Comparison of ENCODE assay signal across 26 cellular contexts in the genomic region with DNA sequence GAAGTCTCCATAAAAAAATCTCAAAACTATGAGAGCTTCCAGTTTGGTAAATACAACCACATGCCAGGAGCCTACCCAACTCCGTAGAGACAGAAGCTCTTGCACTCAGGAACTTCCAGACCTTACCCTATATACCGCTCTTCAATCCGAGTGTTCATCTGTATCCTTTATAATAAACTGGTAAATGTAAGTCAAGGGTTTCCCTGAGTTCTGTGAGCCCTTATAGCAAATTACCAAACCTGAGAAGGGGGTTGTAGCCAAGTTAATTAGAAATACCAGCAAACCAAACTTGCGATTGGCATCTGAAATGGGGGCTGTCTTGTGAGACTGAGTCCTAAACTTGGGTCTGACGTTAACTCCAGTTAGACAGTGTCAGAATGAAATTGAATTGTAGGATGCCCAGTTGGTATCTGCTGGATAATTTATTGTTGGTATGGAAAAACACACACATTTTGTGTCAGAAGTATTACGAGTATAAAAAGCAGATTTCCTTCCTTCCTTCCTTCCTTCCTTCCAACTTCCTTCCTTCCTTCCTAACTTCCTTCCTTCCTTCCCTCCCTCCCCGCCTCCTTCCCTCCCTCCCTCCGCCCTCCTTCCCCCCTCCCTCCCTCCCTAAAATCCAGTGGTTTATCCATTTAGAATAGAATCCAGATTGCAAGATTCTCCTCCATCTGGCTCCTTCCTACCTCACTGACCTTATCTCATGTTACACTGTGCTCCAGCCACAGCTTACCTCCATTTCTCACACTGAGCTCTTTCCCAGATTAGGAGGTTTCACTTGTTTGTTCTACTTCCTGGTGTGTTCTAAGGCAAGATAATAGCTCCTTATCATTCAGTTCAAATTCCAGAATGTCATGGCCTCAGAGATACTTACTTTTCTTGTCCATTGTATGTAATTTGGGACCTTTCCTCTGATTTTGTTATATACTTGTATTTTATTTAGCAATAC.
A peak's percentile ranks its signal among the peaks of the same experiment; 100 is the strongest.
DNase-seq lines count a peak whose midpoint lies in the region; ATAC-seq and TF ChIP-seq lines count a peak whose summit lies in the region.
"Had no signal": no experiment of that assay in that cellular context is flagged by ENCODE, and none has a peak within 500 bp of the region (broad histone marks: within the 10 kb centered on the region; RNA-seq: fewer than 3 reads in every experiment).

No MANE protein-coding gene starts in this region.

- no peak overlapping the region for H3K4me3 Mint-ChIP-seq in WTC11
- no peak overlapping the region for H3K4me3 Mint-ChIP-seq in CD4-positive, alpha-beta T cell
- H3K4me3 Mint-ChIP-seq: activated CD4-positive, alpha-beta T cell treated with anti-CD3 and anti-CD28 coated beads, Interleukin-2, amount 10 ng/mL, durations not matched to agents 7 days and 5 days; activated T-helper 1 cell treated with anti-CD3 and anti-CD28 coated beads, Interleukin-12 subunit alpha, Interleukin-12 subunit beta, Interleukin-2, Interleukin-4 antibody, amounts not matched to agents 30 ng/mL and 10 ng/mL and 1 ng/mL, durations not matched to agents 14 hours and 24 hours and 36 hours; effector memory CD8-positive, alpha-beta T cell; natural killer cell treated with Interleukin-12 subunit alpha and Interleukin-12 subunit beta and Interleukin-15 and Interleukin-18, amount 100 ng/mL, for 72 hours; T-cell had no signal

- no peak overlapping the region for H3K4me3 ChIP-seq in A673 (ENCODE audit: low read depth, low read length, poor library complexity, severe bottlenecking)
- peak overlapping the region; percentile 32 for H3K4me3 ChIP-seq in Loucy (ENCODE audit: low read length, poor library complexity, severe bottlenecking)
- no peak overlapping the region for H3K4me3 ChIP-seq in upper lobe of left lung
- H3K4me3 ChIP-seq: A549, esophagus squamous epithelium, ovary, right atrium auricular region, transverse colon had no signal

- CTCF ChIA-PET in A673 (lab: Charles Lee) = interaction anchor here (0.6 to 1.1 kb wide), 2 partner anchors 163 to 175 kb away, joined by 3 to 4 read pairs; no protein-coding TSS in a partner anchor
- CTCF ChIA-PET in WTC11 (lab: Charles Lee) = interaction anchor here (1.1 to 1.8 kb wide), 3 partner anchors 21 to 148 kb away, joined by 3 to 5 read pairs (median 4); no protein-coding TSS in a partner anchor
- CTCF ChIA-PET in CD4-positive, alpha-beta T cell (lab: Charles Lee) = no interaction called here

- no peak for TF ChIP-seq CTCF in A673 (conservative IDR thresholded peaks at IDR 0.05; ENCODE audit: low read depth, low read length)
- TF ChIP-seq CTCF in Loucy (conservative IDR thresholded peaks at IDR 0.05; ENCODE audit: low read length) = no peak
- no peak for TF ChIP-seq CTCF in WTC11 (IDR thresholded peaks at IDR 0.05)
- TF ChIP-seq CTCF in upper lobe of left lung (IDR thresholded peaks at IDR 0.05) = no peak
- TF ChIP-seq CTCF in CD4-positive, alpha-beta T cell (IDR thresholded peaks at IDR 0.05) = no peak

- peaks cover 8% of the 10 kb centered on the region for H3K4me1 Mint-ChIP-seq in WTC11
- H3K4me1 Mint-ChIP-seq in CD4-positive, alpha-beta T cell (ENCODE audit: low read depth) = peaks cover 38% of the 10 kb centered on the region

- no TSS peak for BruUV-seq in A673 (replicated peaks; lab: Mats Ljungman, UMichigan)

- peak; percentile 38; the same call in 1 of the 2 replicates for ATAC-seq in WTC11
- no peak for ATAC-seq in upper lobe of left lung (ENCODE audit: low FRiP score in 2 of 2)
- ATAC-seq in CD4-positive, alpha-beta T cell (ENCODE audit: poor library complexity) = no peak
- ATAC-seq: A549; activated naive CD4-positive, alpha-beta T cell treated with anti-CD3 and anti-CD28 coated beads, Interleukin-2, amount 50 U/mL, for 72 hours; effector memory CD8-positive, alpha-beta T cell; natural killer cell treated with Interleukin-12 subunit alpha and Interleukin-12 subunit beta and Interleukin-15 and Interleukin-18, amount 100 ng/mL, for 72 hours; Panc1; T-cell had no signal

- intact Hi-C loops in A673 (cut with micrococcal nuclease; ENCODE audit: unreplicated experiment) = loop anchor here (1.0 to 10.0 kb wide), 6 partner anchors 23 to 1509 kb away; partner anchors contain the start of gene UGT3A2
- intact Hi-C loops in CD4-positive, alpha-beta T cell (cut with DNase I, micrococcal nuclease) = no loop called here

- H3K4me1 ChIP-seq in A673 (ENCODE audit: insufficient read depth, low read length, poor library complexity, severe bottlenecking) (peaks cover 86% of the 10 kb centered on the region), Loucy (ENCODE audit: insufficient read depth, low read length, poor library complexity, severe bottlenecking) (peaks cover 33% of the 10 kb centered on the region), upper lobe of left lung (no peaks in the 10 kb centered on the region)
- H3K4me1 ChIP-seq: A549, BE2C, esophagus squamous epithelium, right atrium auricular region had no signal

- 80 to 88% methylated on average over 8 of the region's 8 CpGs for WGBS in upper lobe of left lung, 2 donors

- no peak for TF ChIP-seq EP300 in upper lobe of left lung (IDR thresholded peaks at IDR 0.05)

- no peaks in the 10 kb centered on the region for H3K27me3 Mint-ChIP-seq in WTC11 (ENCODE audit: low read depth)
- H3K27me3 Mint-ChIP-seq in CD4-positive, alpha-beta T cell = no peaks in the 10 kb centered on the region
- H3K27me3 Mint-ChIP-seq: activated CD4-positive, alpha-beta T cell treated with anti-CD3 and anti-CD28 coated beads, Interleukin-2, amount 10 ng/mL, durations not matched to agents 7 days and 5 days; effector memory CD8-positive, alpha-beta T cell; natural killer cell treated with Interleukin-12 subunit alpha and Interleukin-12 subunit beta and Interleukin-15 and Interleukin-18, amount 100 ng/mL, for 72 hours; T-cell had no signal

- H3K36me3 ChIP-seq in A673 (ENCODE audit: insufficient read depth, low read length, poor library complexity, severe bottlenecking) = no peaks in the 10 kb centered on the region
- no peaks in the 10 kb centered on the region for H3K36me3 ChIP-seq in Loucy (ENCODE audit: insufficient read depth, low read length)
- no peaks in the 10 kb centered on the region for H3K36me3 ChIP-seq in upper lobe of left lung
- H3K36me3 ChIP-seq: BE2C, esophagus squamous epithelium, ovary, right atrium auricular region, transverse colon had no signal

- H3K9me2 ChIP-seq in Loucy (replicated peaks; ENCODE audit: low read depth, low read length) = no peaks in the 10 kb centered on the region

- H3F3A ChIP-seq in Loucy (ENCODE audit: low read depth) = no peaks in the 10 kb centered on the region

- H3K9me3 ChIP-seq in A673 (ENCODE audit: low read depth, low read length, poor library complexity, severe bottlenecking) (no peaks in the 10 kb centered on the region), Loucy (ENCODE audit: insufficient read depth, low read depth, low read length) (no peaks in the 10 kb centered on the region), upper lobe of left lung (no peaks in the 10 kb centered on the region)
- no peaks in the 10 kb centered on the region for H3K9me3 ChIP-seq in CD4-positive, alpha-beta T cell (ENCODE audit: control insufficient read depth, low read length)
- H3K9me3 ChIP-seq: A549, BE2C, esophagus squamous epithelium, ovary, right atrium auricular region, transverse colon had no signal

- peaks cover 5% of the 10 kb centered on the region; the same call in 1 of the 2 replicates for H3K9me3 Mint-ChIP-seq in WTC11
- no peaks in the 10 kb centered on the region for H3K9me3 Mint-ChIP-seq in CD4-positive, alpha-beta T cell
- H3K9me3 Mint-ChIP-seq: activated T-helper 1 cell treated with anti-CD3 and anti-CD28 coated beads, Interleukin-12 subunit alpha, Interleukin-12 subunit beta, Interleukin-2, Interleukin-4 antibody, amounts not matched to agents 30 ng/mL and 10 ng/mL and 1 ng/mL, durations not matched to agents 14 hours and 24 hours and 36 hours; effector memory CD8-positive, alpha-beta T cell; natural killer cell treated with Interleukin-12 subunit alpha and Interleukin-12 subunit beta and Interleukin-15 and Interleukin-18, amount 100 ng/mL, for 72 hours had no signal

- no peak overlapping the region for H3K9ac ChIP-seq in Loucy (ENCODE audit: low read depth, low read length, poor library complexity, severe bottlenecking)

- no peaks in the 10 kb centered on the region for H4K20me1 ChIP-seq in Loucy (ENCODE audit: insufficient read depth, low read length, poor library complexity, severe bottlenecking)

- DNase-seq in A673 (ENCODE audit: low spot score) (peak; percentile 95), WTC11 (ENCODE audit: low spot score) (no peak), iPS-NIHi11 (ENCODE audit: low spot score) (peak; percentile 15), upper lobe of left lung (no peak)
- DNase-seq in CD4-positive, alpha-beta T cell = no peak
- no peak for DNase-seq in activated CD4-positive, alpha-beta T cell treated with anti-CD3 and anti-CD28 coated beads, Interleukin-2, amount 50 U/mL, for 1 hour
- DNase-seq in stimulated activated CD4-positive, alpha-beta T cell treated with anti-CD3 and anti-CD28 coated beads, Interleukin-2, amount 100 ng/mL, for 48 hours = no peak
- DNase-seq: activated CD4-positive, alpha-beta T cell treated with anti-CD3 and anti-CD28 coated beads, Interleukin-2, amount 10 ng/mL, durations not matched to agents 7 days and 5 days; BE2C; effector memory CD8-positive, alpha-beta T cell; EL; esophagus squamous epithelium; H7; midbrain; NCI-H187; ovary; stimulated activated CD4-positive, alpha-beta T cell treated with anti-CD3 and anti-CD28 coated beads, Interleukin-12 subunit alpha, Interleukin-12 subunit beta, amount 100 ng/mL, for 4 hours; T-cell; transverse colon had no signal

- no peak overlapping the region for H2AFZ ChIP-seq in Loucy (ENCODE audit: low read length)

- no peaks in the 10 kb centered on the region for H3K36me3 Mint-ChIP-seq in WTC11
- peaks cover 34% of the 10 kb centered on the region for H3K36me3 Mint-ChIP-seq in CD4-positive, alpha-beta T cell (ENCODE audit: low read depth)

- no peaks in the 10 kb centered on the region for H3K27me3 ChIP-seq in A673 (replicated peaks; ENCODE audit: insufficient read depth, low read depth, low read length, poor library complexity)
- H3K27me3 ChIP-seq in Loucy (ENCODE audit: insufficient read depth, low read length, poor library complexity, severe bottlenecking) = no peaks in the 10 kb centered on the region
- no peaks in the 10 kb centered on the region for H3K27me3 ChIP-seq in upper lobe of left lung
- H3K27me3 ChIP-seq in CD4-positive, alpha-beta T cell (ENCODE audit: control insufficient read depth, insufficient read depth, low read length) = no peaks in the 10 kb centered on the region
- H3K27me3 ChIP-seq: BE2C, esophagus squamous epithelium, ovary, right atrium auricular region, transverse colon had no signal

- H3K79me2 ChIP-seq in Loucy (ENCODE audit: insufficient read depth, low read length) = no peaks in the 10 kb centered on the region

- no peak for TF ChIP-seq POLR2A in upper lobe of left lung (IDR thresholded peaks at IDR 0.05)

- H3K4me2 ChIP-seq in Loucy (ENCODE audit: low read depth, low read length, poor library complexity, severe bottlenecking) = peak overlapping the region; percentile 46
- H3K4me2 ChIP-seq: A549 had no signal

- no peak overlapping the region for H3K27ac Mint-ChIP-seq in WTC11
- no peak overlapping the region for H3K27ac Mint-ChIP-seq in CD4-positive, alpha-beta T cell
- H3K27ac Mint-ChIP-seq: activated CD4-positive, alpha-beta T cell treated with anti-CD3 and anti-CD28 coated beads, Interleukin-2, amount 10 ng/mL, durations not matched to agents 7 days and 5 days; activated naive CD4-positive, alpha-beta T cell treated with anti-CD3 and anti-CD28 coated beads, Interleukin-2, amount 50 U/mL, for 72 hours; activated T-helper 1 cell treated with anti-CD3 and anti-CD28 coated beads, Interleukin-12 subunit alpha, Interleukin-12 subunit beta, Interleukin-2, Interleukin-4 antibody, amounts not matched to agents 30 ng/mL and 10 ng/mL and 1 ng/mL, durations not matched to agents 14 hours and 24 hours and 36 hours; effector memory CD8-positive, alpha-beta T cell; natural killer cell treated with Interleukin-12 subunit alpha and Interleukin-12 subunit beta and Interleukin-15 and Interleukin-18, amount 100 ng/mL, for 72 hours; T-cell had no signal

- peak overlapping the region; percentile 98 for H3K27ac ChIP-seq in A673 (ENCODE audit: low read depth, low read length, poor library complexity, severe bottlenecking)
- no peak overlapping the region for H3K27ac ChIP-seq in upper lobe of left lung
- H3K27ac ChIP-seq in CD4-positive, alpha-beta T cell (ENCODE audit: low read depth, low read length) = no peak overlapping the region
- H3K27ac ChIP-seq: A549, esophagus squamous epithelium, ovary, right atrium auricular region, transverse colon had no signal

- POLR2A ChIA-PET in A673 (lab: Charles Lee; ENCODE audit: low non-redundant PET) = interaction anchor here (0.5 to 0.8 kb wide), 3 partner anchors 209 to 1507 kb away, joined by 3 to 5 read pairs (median 5); no protein-coding TSS in a partner anchor
- POLR2A ChIA-PET in WTC11 (lab: Charles Lee) = interaction anchor here (0.5 kb wide), 1 partner anchor 175 kb away, joined by 4 read pairs; no protein-coding TSS in a partner anchor
- POLR2A ChIA-PET in CD4-positive, alpha-beta T cell (lab: Charles Lee) = no interaction called here

Comparison
In these comparisons a context has a peak if more than half of its experiments do, and no peak if none do; other contexts are left out.
1. DNase-seq: peak in A673 (single experiment) and iPS-NIHi11 (single experiment); none in WTC11 (single experiment), upper lobe of left lung (0 of 2), CD4-positive, alpha-beta T cell (0 of 10), activated CD4-positive, alpha-beta T cell treated with anti-CD3 and anti-CD28 coated beads, Interleukin-2, amount 50 U/mL, for 1 hour (single experiment) and stimulated activated CD4-positive, alpha-beta T cell treated with anti-CD3 and anti-CD28 coated beads, Interleukin-2, amount 100 ng/mL, for 48 hours (0 of 2).